ENCODE assay signal across 33 cellular contexts in genomic region chr2:194618432-194618831, GRCh38.
"Had no signal": no experiment of that assay in that cellular context is flagged by ENCODE, and none has a peak within 500 bp of the region (broad histone marks: within the 10 kb centered on the region; RNA-seq: fewer than 3 reads in every experiment).

No MANE protein-coding gene starts in this region.

- H3K27ac ChIP-seq: adrenal gland, ascending aorta, body of pancreas, brain microvascular endothelial cell, breast epithelium, cardiac muscle cell had no signal

- H3K27me3 ChIP-seq: adrenal gland, ascending aorta, body of pancreas, brain microvascular endothelial cell, breast epithelium, cardiac muscle cell had no signal

- H3K4me3 ChIP-seq: adrenal gland, ascending aorta, body of pancreas, breast epithelium, cardiac muscle cell had no signal

- FAIRE-seq: astrocyte, bronchial epithelial cell had no signal

- ATAC-seq: activated naive CD4-positive, alpha-beta T cell treated with anti-CD3 and anti-CD28 coated beads, Interleukin-2, amount 50 U/mL, for 72 hours; activated naive CD8-positive, alpha-beta T cell treated with anti-CD3 and anti-CD28 coated beads, Interleukin-2, amount 50 U/mL, for 24 hours; activated T-cell treated with anti-CD3 and anti-CD28 coated beads, Interleukin-2, amount 50 U/mL, for 4 hours; activated T-cell treated with anti-CD3 and anti-CD28 coated beads, Interleukin-2, amount 50 U/mL, for 72 hours; activated T-helper 17 cell treated with anti-CD3 and anti-CD28 coated beads, Interleukin-2, amount 50 U/mL, for 72 hours; body of pancreas had no signal

- DNase-seq: activated effector memory CD4-positive, alpha-beta T cell treated with anti-CD3 and anti-CD28 coated beads, Interleukin-2, amount 50 U/mL, for 16 hours; activated effector memory CD4-positive, alpha-beta T cell treated with Interleukin-2 at 50 U/mL for 16 hours; activated gamma-delta T cell; activated gamma-delta T cell treated with Interleukin-2 at 50 U/mL for 16 hours; activated naive CD4-positive, alpha-beta T cell; activated naive CD4-positive, alpha-beta T cell treated with anti-CD3 and anti-CD28 coated beads for 36 hours; activated naive CD4-positive, alpha-beta T cell treated with anti-CD3 and anti-CD28 coated beads, Interleukin-2, amount 10 ng/mL, durations not matched to agents 7 days and 5 days; activated naive CD4-positive, alpha-beta T cell treated with anti-CD3 and anti-CD28 coated beads, Interleukin-2, amount 50 U/mL, for 16 hours; activated naive CD4-positive, alpha-beta T cell treated with Interleukin-2 at 50 U/mL for 16 hours; activated naive CD8-positive, alpha-beta T cell treated with anti-CD3 and anti-CD28 coated beads for 36 hours; activated naive CD8-positive, alpha-beta T cell treated with anti-CD3 and anti-CD28 coated beads, Interleukin-2, amount 10 ng/mL, durations not matched to agents 7 days and 5 days; activated naive CD8-positive, alpha-beta T cell treated with anti-CD3 and anti-CD28 coated beads, Interleukin-2, amount 50 U/mL, for 24 hours; activated T-cell treated with anti-CD3 and anti-CD28 coated beads, Interleukin-2, amount 50 U/mL, for 24 hours; activated T-cell treated with anti-CD3 and anti-CD28 coated beads, Interleukin-2, amount 50 U/mL, for 4 hours; activated T-cell treated with anti-CD3 and anti-CD28 coated beads, Interleukin-2, amount 50 U/mL, for 48 hours; activated T-cell treated with anti-CD3 and anti-CD28 coated beads, Interleukin-2, amount 50 U/mL, for 72 hours; adrenal gland; amniotic stem cell; amygdala; anterior cingulate cortex; aorta; body of pancreas; brain microvascular endothelial cell; caudate nucleus; central memory CD4-positive, alpha-beta T cell; cerebellar nuclear complex had no signal

- H3K4me1 ChIP-seq: adrenal gland, ascending aorta, body of pancreas, breast epithelium had no signal

- H3K36me3 ChIP-seq: adrenal gland, ascending aorta, brain microvascular endothelial cell, breast epithelium, cardiac muscle cell had no signal

- H3K9me3 ChIP-seq: adrenal gland, ascending aorta, body of pancreas, breast epithelium had no signal
